20 cellular contexts compared by ENCODE assay signal in the genomic region with DNA sequence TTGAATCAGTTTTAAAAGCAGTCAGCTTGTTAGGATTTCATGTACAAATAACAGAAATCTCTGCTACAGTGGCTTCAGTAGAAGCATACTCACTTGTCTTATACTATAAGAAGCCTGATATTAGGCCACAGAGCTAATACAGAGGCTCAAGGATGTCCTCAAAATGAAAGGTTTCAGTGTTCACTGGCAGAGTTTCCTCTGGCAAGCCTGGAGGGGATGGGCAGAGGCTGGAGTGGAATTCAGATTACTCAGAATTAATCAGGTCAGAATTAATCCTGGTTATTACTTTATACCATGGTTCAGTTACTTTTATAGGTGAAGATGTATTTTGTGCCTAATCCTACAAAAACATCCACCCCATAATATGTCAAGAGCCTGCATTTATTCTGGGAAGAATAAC.
DNase-seq lines count a peak whose midpoint lies in the region; ATAC-seq and TF ChIP-seq lines count a peak whose summit lies in the region.
"Had no signal": no experiment of that assay in that cellular context is flagged by ENCODE, and none has a peak within 500 bp of the region (broad histone marks: within the 10 kb centered on the region; RNA-seq: fewer than 3 reads in every experiment).

No MANE protein-coding gene starts in this region.

- DNase-seq in DMS79 (lab: John Stamatoyannopoulos, UW) (peak; percentile 2), DMS79 treated with DMSO at 0.1 percent for 48 hours (lab: John Stamatoyannopoulos, UW) (no peak), medulla oblongata (ENCODE audit: extremely low spot score) (peak; percentile 43), aorta (no peak), mesothelial cell of epicardium (ENCODE audit: low spot score in 2 of 2, unreplicated experiment in 2 of 2) (no peak), MV-4-11 (lab: John Stamatoyannopoulos, UW) (no peak), esophagus squamous epithelium (lab: John Stamatoyannopoulos, UW) (no peak)
- DNase-seq: BE2C; Calu3; DND-41; NCI-H1092; NCI-H146; NCI-H2081; NK-92 treated with Interleukin-12 subunit alpha and Interleukin-12 subunit beta, amount 100 ng/mL, for 24 hours; RPMI8226 had no signal

- H3K36me3 ChIP-seq in aorta (ENCODE audit: control insufficient read depth in 1 of 2, insufficient read depth in 2 of 2, low read length in 1 of 2) (no peaks in the 10 kb centered on the region), esophagus squamous epithelium (no peaks in the 10 kb centered on the region)
- H3K36me3 ChIP-seq: BE2C had no signal

- H3K27ac ChIP-seq in VCaP (peak overlapping the region; percentile 58), aorta (ENCODE audit: low read depth in 1 of 2, low read length in 2 of 2) (no peak overlapping the region), esophagus squamous epithelium (peak overlapping the region in 2 of 4 donors; percentile 5 to 57)
- H3K27ac ChIP-seq: 22Rv1 had no signal

- H3K36me3 Mint-ChIP-seq in mesothelial cell of epicardium, result peaks cover 29% of the 10 kb centered on the region
- H3K36me3 Mint-ChIP-seq: CD4-positive, alpha-beta memory T cell had no signal

- H3K4me3 ChIP-seq in aorta (ENCODE audit: low read length in 2 of 2) (no peak overlapping the region), esophagus squamous epithelium (no peak overlapping the region)
- H3K4me3 ChIP-seq: GM23338, K562 had no signal

- intact Hi-C loops in aorta (cut with DNase I), result no loop called here
- intact Hi-C loops in esophagus squamous epithelium (cut with DNase I), result no loop called here

- H3K4me3 Mint-ChIP-seq in mesothelial cell of epicardium, result no peak overlapping the region
- H3K4me3 Mint-ChIP-seq: CD4-positive, alpha-beta memory T cell; GM23338 had no signal

- no peaks in the 10 kb centered on the region for H3K27me3 Mint-ChIP-seq in mesothelial cell of epicardium (ENCODE audit: low read depth)
- H3K27me3 Mint-ChIP-seq: CD4-positive, alpha-beta memory T cell had no signal

- H3K27ac Mint-ChIP-seq in mesothelial cell of epicardium, result no peak overlapping the region
- H3K27ac Mint-ChIP-seq: CD4-positive, alpha-beta memory T cell; GM23338 had no signal

- TF ChIP-seq POLR2A in esophagus squamous epithelium (IDR thresholded peaks at IDR 0.05), result no peak

- H3K4me1 ChIP-seq in aorta (ENCODE audit: control insufficient read depth in 1 of 2, insufficient read depth in 2 of 2, low read length in 2 of 2), result no peaks in the 10 kb centered on the region
- H3K4me1 ChIP-seq in esophagus squamous epithelium, result peaks cover 0 to 29% (median 5%) of the 10 kb centered on the region in 3 donors
- H3K4me1 ChIP-seq: BE2C had no signal

- H3K9me3 Mint-ChIP-seq in mesothelial cell of epicardium, result peaks cover 11% of the 10 kb centered on the region
- H3K9me3 Mint-ChIP-seq: GM23338 had no signal

- no peaks in the 10 kb centered on the region for H3K27me3 ChIP-seq in aorta (ENCODE audit: control insufficient read depth in 1 of 2, insufficient read depth in 2 of 2, low read length in 1 of 2)
- no peaks in the 10 kb centered on the region for H3K27me3 ChIP-seq in esophagus squamous epithelium
- H3K27me3 ChIP-seq: BE2C had no signal

- TF ChIP-seq CTCF in VCaP (conservative IDR thresholded peaks at IDR 0.05) (no peak), mesothelial cell of epicardium (IDR thresholded peaks at IDR 0.05; ENCODE audit: unreplicated experiment) (no peak), esophagus squamous epithelium (IDR thresholded peaks at IDR 0.05) (no peak)

- H3K4me1 Mint-ChIP-seq in mesothelial cell of epicardium, result peaks cover 10% of the 10 kb centered on the region
- H3K4me1 Mint-ChIP-seq: CD4-positive, alpha-beta memory T cell had no signal

- peak; percentile 22 for ATAC-seq in aorta (ENCODE audit: low FRiP score)
- ATAC-seq: GM23338, K562 had no signal

- H3K9me3 ChIP-seq in aorta (ENCODE audit: control insufficient read depth, low read length) (no peaks in the 10 kb centered on the region), esophagus squamous epithelium (no peaks in the 10 kb centered on the region)
- H3K9me3 ChIP-seq: BE2C had no signal

Comparison
In these comparisons a context has a peak if more than half of its experiments do, and no peak if none do; other contexts are left out.
1. DNase-seq: peak in DMS79 (single experiment) and medulla oblongata (single experiment); none in DMS79 treated with DMSO at 0.1 percent for 48 hours (single experiment), aorta (0 of 2), mesothelial cell of epicardium (0 of 2), MV-4-11 (single experiment) and esophagus squamous epithelium (single experiment).